In the genomic region with DNA sequence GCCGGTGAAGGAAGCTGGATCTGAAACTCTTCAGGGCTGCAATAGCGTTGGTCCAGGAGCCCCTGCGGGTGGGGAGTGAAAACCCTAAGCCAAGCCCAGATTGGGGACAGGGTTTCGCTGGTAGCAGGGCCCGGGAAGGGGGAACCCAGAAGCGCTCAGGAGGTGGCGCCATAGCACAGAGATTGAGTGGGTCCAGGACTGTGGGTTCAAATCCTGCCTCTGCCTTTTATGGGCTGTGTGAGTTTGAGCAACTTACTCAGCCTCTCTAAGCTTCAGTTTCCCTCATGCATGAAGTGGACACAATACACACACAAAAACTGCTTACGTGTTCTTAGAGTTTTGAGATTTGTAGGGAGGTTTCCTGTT, we compare ENCODE assay signal across 10 cellular contexts. TPM values are rescaled to one million over a fixed set of nuclear protein-coding genes. Genes with fewer than 3 reads are reported as not detected.
A peak's percentile ranks its signal among the peaks of the same experiment; 100 is the strongest.
DNase-seq lines count a peak whose midpoint lies in the region; ATAC-seq and TF ChIP-seq lines count a peak whose summit lies in the region.
"Had no signal": no experiment of that assay in that cellular context is flagged by ENCODE, and none has a peak within 500 bp of the region (broad histone marks: within the 10 kb centered on the region; RNA-seq: fewer than 3 reads in every experiment).

No MANE protein-coding gene starts in this region.

- H3K9me3 ChIP-seq in Peyer's patch: no peaks in the 10 kb centered on the region
- no peaks in the 10 kb centered on the region for H3K9me3 ChIP-seq in right lobe of liver

- 17% methylated on average over 8 of the region's 8 CpGs for WGBS in right lobe of liver (ENCODE audit: insufficient coverage, low coverage, low lambda C conversion rate, missing lambda C conversion rate)

- no peaks in the 10 kb centered on the region for H3K79me2 ChIP-seq in GM23338 (replicated peaks; ENCODE audit: insufficient read depth)

- peak; percentile 99 for ATAC-seq in GM23338
- ATAC-seq in right lobe of liver: peak; percentile 72 to 83 (median 78)
- ATAC-seq in stimulated activated naive CD8-positive, alpha-beta T cell treated with anti-CD3 and anti-CD28 coated beads, Interleukin-15, amount 100 ng/mL, for 72 hours: peak; percentile 98
- no peak for ATAC-seq in GM21786 (IDR thresholded peaks at IDR 0.05; ENCODE audit: unreplicated experiment)
- ATAC-seq in HG02870 (IDR thresholded peaks at IDR 0.05; ENCODE audit: unreplicated experiment): no peak
- no peak for ATAC-seq in HG02852 (IDR thresholded peaks at IDR 0.05; ENCODE audit: unreplicated experiment)

- H3K36me3 Mint-ChIP-seq in GM23338 (ENCODE audit: low read depth): no peaks in the 10 kb centered on the region

- H3K4me3 ChIP-seq in GM23338 (no peak overlapping the region), Peyer's patch (no peak overlapping the region), right lobe of liver (no peak overlapping the region)

- intact Hi-C loops in right lobe of liver (cut with DNase I): no loop called here

- H3K27me3 ChIP-seq in GM23338 (ENCODE audit: insufficient read depth) (no peaks in the 10 kb centered on the region), Peyer's patch (no peaks in the 10 kb centered on the region), right lobe of liver (no peaks in the 10 kb centered on the region)

- no peak overlapping the region for H3K27ac Mint-ChIP-seq in GM23338
- no peak overlapping the region for H3K27ac Mint-ChIP-seq in stimulated activated naive CD8-positive, alpha-beta T cell treated with anti-CD3 and anti-CD28 coated beads, Interleukin-15, amount 100 ng/mL, for 72 hours

- no peaks in the 10 kb centered on the region for H3K4me1 ChIP-seq in GM23338 (ENCODE audit: insufficient read depth)
- H3K4me1 ChIP-seq in Peyer's patch: no peaks in the 10 kb centered on the region
- H3K4me1 ChIP-seq in right lobe of liver: no peaks in the 10 kb centered on the region

- no peaks in the 10 kb centered on the region for H3K4me1 Mint-ChIP-seq in GM23338
- no peaks in the 10 kb centered on the region for H3K4me1 Mint-ChIP-seq in stimulated activated naive CD8-positive, alpha-beta T cell treated with anti-CD3 and anti-CD28 coated beads, Interleukin-15, amount 100 ng/mL, for 72 hours

- H3K4me3 Mint-ChIP-seq in GM23338: no peak overlapping the region
- no peak overlapping the region for H3K4me3 Mint-ChIP-seq in stimulated activated naive CD8-positive, alpha-beta T cell treated with anti-CD3 and anti-CD28 coated beads, Interleukin-15, amount 100 ng/mL, for 72 hours

- DNase-seq in GM23338 (ENCODE audit: low spot score) (peak; percentile 88), Peyer's patch (peak; percentile 36 to 72 (median 51)), right lobe of liver (peak in 2 of 3 donors; percentile 38 to 55)
- peak; percentile 24 for DNase-seq in activated gamma-delta T cell treated with anti-CD3 and anti-CD28 coated beads, Interleukin-2, amount 50 U/mL, for 16 hours (ENCODE audit: low read depth)
- DNase-seq in stimulated activated naive CD8-positive, alpha-beta T cell treated with anti-CD3 and anti-CD28 coated beads, Interleukin-15, amount 100 ng/mL, for 72 hours: peak; percentile 66 to 76

- H3K9me2 ChIP-seq in GM23338 (ENCODE audit: insufficient read depth): no peaks in the 10 kb centered on the region

- H4K20me1 ChIP-seq in GM23338 (replicated peaks; ENCODE audit: insufficient read depth): no peaks in the 10 kb centered on the region

- H3K36me3 ChIP-seq in GM23338 (ENCODE audit: insufficient read depth) (no peaks in the 10 kb centered on the region), Peyer's patch (no peaks in the 10 kb centered on the region), right lobe of liver (no peaks in the 10 kb centered on the region)

- no peak overlapping the region for H2AFZ ChIP-seq in GM23338

- H3F3A ChIP-seq in GM23338 (replicated peaks; ENCODE audit: low read depth): no peaks in the 10 kb centered on the region

- TF ChIP-seq CTCF in GM23338 (conservative IDR thresholded peaks at IDR 0.05; ENCODE audit: low read depth in 2 of 2) (peak; percentile 79 to 89), Peyer's patch (IDR thresholded peaks at IDR 0.05) (peak in 4 of 6 experiments; percentile 31 to 50 (median 44)), right lobe of liver (IDR thresholded peaks at IDR 0.05) (peak; percentile 32 to 62 (median 40))

- TF ChIP-seq POLR2A in Peyer's patch (IDR thresholded peaks at IDR 0.05): no peak
- TF ChIP-seq POLR2A in right lobe of liver (IDR thresholded peaks at IDR 0.05): no peak

- H3K27me3 Mint-ChIP-seq in GM23338 (ENCODE audit: insufficient read depth, low read depth, poor library complexity): peaks cover 2% of the 10 kb centered on the region
- H3K27me3 Mint-ChIP-seq in stimulated activated naive CD8-positive, alpha-beta T cell treated with anti-CD3 and anti-CD28 coated beads, Interleukin-15, amount 100 ng/mL, for 72 hours: peaks cover 6% of the 10 kb centered on the region

- H3K9me3 Mint-ChIP-seq in GM23338: peaks cover 11% of the 10 kb centered on the region
- H3K9me3 Mint-ChIP-seq in stimulated activated naive CD8-positive, alpha-beta T cell treated with anti-CD3 and anti-CD28 coated beads, Interleukin-15, amount 100 ng/mL, for 72 hours: no peaks in the 10 kb centered on the region

- H3K27ac ChIP-seq in GM23338 (ENCODE audit: low read depth): no peak overlapping the region
- H3K27ac ChIP-seq in Peyer's patch: no peak overlapping the region
- H3K27ac ChIP-seq in right lobe of liver: no peak overlapping the region

- no peak overlapping the region for H3K4me2 ChIP-seq in GM23338

TF ChIP-seq in GM23338, 12 proteins besides CTCF, POLR2A, EP300 and RAD21 (continues in another document):
- TF ChIP-seq, protein P1, sequence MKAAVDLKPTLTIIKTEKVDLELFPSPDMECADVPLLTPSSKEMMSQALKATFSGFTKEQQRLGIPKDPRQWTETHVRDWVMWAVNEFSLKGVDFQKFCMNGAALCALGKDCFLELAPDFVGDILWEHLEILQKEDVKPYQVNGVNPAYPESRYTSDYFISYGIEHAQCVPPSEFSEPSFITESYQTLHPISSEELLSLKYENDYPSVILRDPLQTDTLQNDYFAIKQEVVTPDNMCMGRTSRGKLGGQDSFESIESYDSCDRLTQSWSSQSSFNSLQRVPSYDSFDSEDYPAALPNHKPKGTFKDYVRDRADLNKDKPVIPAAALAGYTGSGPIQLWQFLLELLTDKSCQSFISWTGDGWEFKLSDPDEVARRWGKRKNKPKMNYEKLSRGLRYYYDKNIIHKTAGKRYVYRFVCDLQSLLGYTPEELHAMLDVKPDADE (IDR thresholded peaks at IDR 0.05): no peak
- TF ChIP-seq POLR2AphosphoS5 (IDR thresholded peaks at IDR 0.05; ENCODE audit: low read depth) (no peak), EZH2phosphoT487 (IDR thresholded peaks at IDR 0.05; ENCODE audit: unreplicated experiment) (no peak), CREB1 (CRISPR knock-in tag; IDR thresholded peaks at IDR 0.05; ENCODE audit: low read depth) (no peak)

RNA-seq across cellular contexts. Expression of a gene that starts 8.3 kb away (rescaled TPM):
- not detected in 2 replicates for total RNA-seq in GM23338 (2014; rRNA removed; shearing (Covaris generic))
- polyA plus RNA-seq in GM23338 (2016; fragmentation: Nextera tagmentation; extraction: Ambion mirVana): not detected in 2 replicates
- total RNA-seq in Peyer's patch (not detected), right lobe of liver (not detected)
- total RNA-seq: activated CD8-positive, alpha-beta memory T cell treated with anti-CD3 and anti-CD28 coated beads for 36 hours; subcutaneous adipose tissue had no signal

RNA-seq across cellular contexts. Expression of a gene that starts 15.6 kb away (rescaled TPM):
- total RNA-seq in GM23338 (2014; rRNA removed; shearing (Covaris generic)): 3.8 and 6.2 TPM in 2 replicates
- polyA plus RNA-seq in GM23338 (2016; fragmentation: Nextera tagmentation; extraction: Ambion mirVana): 2.8 and 3.6 TPM in 2 replicates
- total RNA-seq in Peyer's patch: 1 to 10 TPM in 1 of 4 donors, not detected in 3; 1.1 TPM
- not detected for total RNA-seq in right lobe of liver
- total RNA-seq: activated CD8-positive, alpha-beta memory T cell treated with anti-CD3 and anti-CD28 coated beads for 36 hours; subcutaneous adipose tissue had no signal

RNA-seq across cellular contexts. Expression of a gene that starts 32.4 kb away (rescaled TPM):
- total RNA-seq in GM23338 (2014; rRNA removed; shearing (Covaris generic)): not detected in 2 replicates
- polyA plus RNA-seq in GM23338 (2016; fragmentation: Nextera tagmentation; extraction: Ambion mirVana): not detected in 2 replicates
- total RNA-seq in Peyer's patch (not detected), right lobe of liver (not detected)
- total RNA-seq: activated CD8-positive, alpha-beta memory T cell treated with anti-CD3 and anti-CD28 coated beads for 36 hours; subcutaneous adipose tissue had no signal

RNA-seq across cellular contexts. Expression of a gene that starts 36.3 kb away (rescaled TPM):
- not detected in 2 replicates for total RNA-seq in GM23338 (2014; rRNA removed; shearing (Covaris generic))
- polyA plus RNA-seq in GM23338 (2016; fragmentation: Nextera tagmentation; extraction: Ambion mirVana): not detected in 2 replicates
- total RNA-seq in Peyer's patch (not detected), right lobe of liver (not detected)
- total RNA-seq: subcutaneous adipose tissue had no signal

RNA-seq across cellular contexts. Expression of a gene that starts 55.8 kb away (rescaled TPM):
- total RNA-seq in GM23338 (2014; rRNA removed; shearing (Covaris generic)): not detected in 2 replicates
- polyA plus RNA-seq in GM23338 (2016; fragmentation: Nextera tagmentation; extraction: Ambion mirVana): not detected in 2 replicates
- total RNA-seq in Peyer's patch (not detected), right lobe of liver (not detected)
- total RNA-seq: activated CD8-positive, alpha-beta memory T cell treated with anti-CD3 and anti-CD28 coated beads for 36 hours; subcutaneous adipose tissue had no signal

Comparison
In these comparisons a context has a peak if more than half of its experiments do, and no peak if none do; other contexts are left out.
1. ATAC-seq: peak in GM23338 (single experiment), right lobe of liver (4 of 4) and stimulated activated naive CD8-positive, alpha-beta T cell treated with anti-CD3 and anti-CD28 coated beads, Interleukin-15, amount 100 ng/mL, for 72 hours (single experiment); none in GM21786 (single experiment), HG02870 (single experiment) and HG02852 (single experiment).
2. DNase-seq: peak in every context shown above with its lines; median percentile 88 in GM23338; 71 in stimulated activated naive CD8-positive, alpha-beta T cell treated with anti-CD3 and anti-CD28 coated beads, Interleukin-15, amount 100 ng/mL, for 72 hours; 51 in Peyer's patch; 46 in right lobe of liver; 24 in activated gamma-delta T cell treated with anti-CD3 and anti-CD28 coated beads, Interleukin-2, amount 50 U/mL, for 16 hours.
3. Peak in every context shown above with its lines, with median percentiles within 50 percentile points of each other: CTCF ChIP-seq.